In the genomic region with DNA sequence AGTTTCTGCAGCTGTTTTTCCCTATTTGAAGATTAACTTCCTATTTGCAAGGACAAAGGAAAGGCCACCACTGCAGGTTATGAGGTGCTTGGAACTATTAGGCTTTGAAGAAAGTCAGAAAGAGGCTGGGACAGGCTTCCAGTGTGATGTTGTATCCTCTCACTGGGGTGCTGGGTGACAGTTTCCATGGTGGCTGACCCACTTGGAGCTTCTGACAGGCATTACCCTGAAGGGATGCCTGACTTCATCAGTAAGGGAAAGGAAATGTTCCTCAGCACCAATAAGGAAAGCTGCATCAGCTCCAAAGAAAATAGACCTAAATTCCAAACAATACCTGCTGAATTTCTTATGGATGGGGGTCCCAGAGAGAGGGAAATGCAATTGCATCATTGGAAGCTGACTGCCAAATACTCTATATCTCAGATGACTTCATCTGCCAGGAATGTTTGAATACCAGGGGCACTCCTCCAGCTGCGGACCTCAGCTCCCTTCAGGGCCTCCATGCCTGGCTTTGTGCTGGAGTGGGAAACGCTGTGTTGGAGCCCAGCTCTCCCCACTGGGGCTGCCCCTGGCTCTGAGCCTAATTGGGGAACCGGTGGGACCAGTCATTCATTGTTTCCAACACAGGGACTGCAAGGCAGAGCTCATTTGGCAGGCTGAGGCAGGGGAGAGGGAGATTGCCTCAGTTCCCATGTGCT, we compare ENCODE assay signal across 8 cellular contexts.
A peak's percentile ranks its signal among the peaks of the same experiment; 100 is the strongest.
DNase-seq lines count a peak whose midpoint lies in the region; ATAC-seq lines count a peak whose summit lies in the region.

No MANE protein-coding gene starts in this region.

- DNase-seq in HPDE6-E6E7 (ENCODE audit: extremely low spot score) (peak; percentile 60), astrocyte of the hippocampus (ENCODE audit: low read depth, low spot score) (peak; percentile 97), iPS-NIHi7 (ENCODE audit: extremely low spot score) (peak; percentile 75), substantia nigra (lab: John Stamatoyannopoulos, UW) (peak in 34 of 49 donors; percentile 6 to 87 (median 40)), NCI-H510A treated with DMSO at 0.1 percent for 48 hours (lab: John Stamatoyannopoulos, UW) (no peak)
- no peak for DNase-seq in activated CD4-positive, alpha-beta memory T cell treated with anti-CD3 and anti-CD28 coated beads, Interleukin-2, amount 10 ng/mL, durations not matched to agents 7 days and 5 days

- CTCF ChIA-PET in activated CD4-positive, alpha-beta memory T cell treated with anti-CD3 and anti-CD28 coated beads, Interleukin-2, amount 10 ng/mL, durations not matched to agents 7 days and 5 days (lab: Charles Lee), result no interaction called here

- H3K27ac Mint-ChIP-seq in activated CD4-positive, alpha-beta memory T cell treated with anti-CD3 and anti-CD28 coated beads, Interleukin-2, amount 10 ng/mL, durations not matched to agents 7 days and 5 days, result no peak overlapping the region

- POLR2A ChIA-PET in activated CD4-positive, alpha-beta memory T cell treated with anti-CD3 and anti-CD28 coated beads, Interleukin-2, amount 10 ng/mL, durations not matched to agents 7 days and 5 days (lab: Charles Lee), result no interaction called here

- ATAC-seq in HG03108 (IDR thresholded peaks at IDR 0.05; ENCODE audit: unreplicated experiment) (no peak), GM18909 (IDR thresholded peaks at IDR 0.05; ENCODE audit: poor library complexity, unreplicated experiment) (no peak)

- no peaks in the 10 kb centered on the region for H3K27me3 Mint-ChIP-seq in activated CD4-positive, alpha-beta memory T cell treated with anti-CD3 and anti-CD28 coated beads, Interleukin-2, amount 10 ng/mL, durations not matched to agents 7 days and 5 days

- H3K4me1 Mint-ChIP-seq in activated CD4-positive, alpha-beta memory T cell treated with anti-CD3 and anti-CD28 coated beads, Interleukin-2, amount 10 ng/mL, durations not matched to agents 7 days and 5 days, result no peaks in the 10 kb centered on the region

- H3K36me3 Mint-ChIP-seq in activated CD4-positive, alpha-beta memory T cell treated with anti-CD3 and anti-CD28 coated beads, Interleukin-2, amount 10 ng/mL, durations not matched to agents 7 days and 5 days (ENCODE audit: low read depth), result peaks cover 6% of the 10 kb centered on the region

- peak overlapping the region; percentile 56 for H3K27ac ChIP-seq in substantia nigra (ENCODE audit: low read depth, low read length, poor library complexity, severe bottlenecking)

- no peaks in the 10 kb centered on the region for H3K9me3 Mint-ChIP-seq in activated CD4-positive, alpha-beta memory T cell treated with anti-CD3 and anti-CD28 coated beads, Interleukin-2, amount 10 ng/mL, durations not matched to agents 7 days and 5 days

- H3K4me3 Mint-ChIP-seq in activated CD4-positive, alpha-beta memory T cell treated with anti-CD3 and anti-CD28 coated beads, Interleukin-2, amount 10 ng/mL, durations not matched to agents 7 days and 5 days, result no peak overlapping the region

Comparison
In these comparisons a context has a peak if more than half of its experiments do, and no peak if none do; other contexts are left out.
1. DNase-seq: peak in HPDE6-E6E7 (single experiment), astrocyte of the hippocampus (single experiment), iPS-NIHi7 (single experiment) and substantia nigra (34 of 49); none in activated CD4-positive, alpha-beta memory T cell treated with anti-CD3 and anti-CD28 coated beads, Interleukin-2, amount 10 ng/mL, durations not matched to agents 7 days and 5 days (single experiment) and NCI-H510A treated with DMSO at 0.1 percent for 48 hours (single experiment).